2 cellular contexts compared by ENCODE assay signal in the genomic region with DNA sequence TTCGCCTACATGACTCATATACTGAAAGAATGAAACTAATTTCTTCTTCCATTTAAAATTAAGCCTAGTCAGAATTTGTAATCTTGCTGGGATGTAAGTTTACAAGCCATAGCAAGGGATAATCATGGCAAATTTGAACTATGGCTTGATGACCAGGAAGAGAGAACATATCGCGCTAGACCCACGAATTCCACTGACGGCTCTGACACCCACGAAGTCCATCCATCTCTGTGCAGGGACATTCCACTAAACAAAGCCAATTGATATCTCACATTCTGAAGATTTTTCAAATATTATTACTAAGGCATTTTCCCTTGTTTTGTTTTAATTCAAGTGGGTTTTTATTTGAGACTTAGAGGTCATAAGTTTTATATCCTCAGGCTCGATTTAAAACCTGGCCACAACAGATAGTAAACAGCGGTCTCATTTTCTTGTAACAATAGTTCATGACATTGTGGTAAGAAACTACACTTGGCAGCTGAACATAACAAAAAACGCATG.
TF ChIP-seq lines count a peak whose summit lies in the region.

No MANE protein-coding gene starts in this region.

TF ChIP-seq in SK-N-SH, 30 proteins besides CTCF, POLR2A, EP300 and RAD21 (continued from another document):
- TF ChIP-seq, protein P1, sequence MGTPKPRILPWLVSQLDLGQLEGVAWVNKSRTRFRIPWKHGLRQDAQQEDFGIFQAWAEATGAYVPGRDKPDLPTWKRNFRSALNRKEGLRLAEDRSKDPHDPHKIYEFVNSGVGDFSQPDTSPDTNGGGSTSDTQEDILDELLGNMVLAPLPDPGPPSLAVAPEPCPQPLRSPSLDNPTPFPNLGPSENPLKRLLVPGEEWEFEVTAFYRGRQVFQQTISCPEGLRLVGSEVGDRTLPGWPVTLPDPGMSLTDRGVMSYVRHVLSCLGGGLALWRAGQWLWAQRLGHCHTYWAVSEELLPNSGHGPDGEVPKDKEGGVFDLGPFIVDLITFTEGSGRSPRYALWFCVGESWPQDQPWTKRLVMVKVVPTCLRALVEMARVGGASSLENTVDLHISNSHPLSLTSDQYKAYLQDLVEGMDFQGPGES (IDR thresholded peaks at IDR 0.05; ENCODE audit: low read depth, low read length): no peak

TF ChIP-seq in SK-N-SH treated with all-trans-retinoic acid at 6 μM for 48 hours, 23 proteins besides CTCF, POLR2A, EP300 and RAD21 (continued from another document):
- TF ChIP-seq ESRRG (CRISPR knock-in tag; IDR thresholded peaks at IDR 0.05) (no peak), ZFP30 (CRISPR knock-in tag; IDR thresholded peaks at IDR 0.05) (no peak), SNAI2 (CRISPR knock-in tag; IDR thresholded peaks at IDR 0.05) (no peak), CSDC2 (CRISPR knock-in tag; IDR thresholded peaks at IDR 0.05) (no peak)
